ENCODE assay signal across 18 cellular contexts in the genomic region with DNA sequence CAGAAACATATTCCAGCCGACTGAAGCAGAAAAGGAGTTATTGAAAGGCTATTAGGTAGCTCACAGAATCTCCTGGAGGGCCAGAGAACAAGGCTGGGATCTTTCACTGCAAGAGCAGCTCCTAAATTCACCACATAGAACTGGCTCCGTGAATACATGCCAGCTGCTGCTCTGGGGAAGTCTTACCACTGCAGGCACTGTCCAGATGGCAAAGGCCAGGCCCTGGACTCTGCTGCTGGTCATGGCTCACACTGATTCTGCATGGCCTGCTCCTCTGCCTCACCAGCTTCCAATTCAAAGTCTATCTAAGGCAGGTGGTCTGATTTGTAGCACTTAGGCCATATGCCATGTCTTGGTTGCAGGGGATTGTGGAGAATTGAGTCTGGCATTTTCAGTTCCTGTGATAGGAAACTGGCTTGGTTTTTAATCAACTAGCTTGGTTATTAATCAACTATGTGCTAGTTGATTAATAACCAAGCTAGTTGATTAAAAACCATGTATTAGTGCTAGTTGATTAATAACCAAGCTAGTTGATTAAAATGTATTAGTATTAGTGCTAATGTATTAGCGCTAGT.
"Had no signal": no experiment of that assay in that cellular context is flagged by ENCODE, and none has a peak within 500 bp of the region (broad histone marks: within the 10 kb centered on the region; RNA-seq: fewer than 3 reads in every experiment).

No MANE protein-coding gene starts in this region.

- H3K36me3 ChIP-seq: brain microvascular endothelial cell, esophagus muscularis mucosa, prostate gland, sigmoid colon had no signal

- H3K4me3 ChIP-seq: coronary artery, esophagus muscularis mucosa, prostate gland, sigmoid colon had no signal

- H3K27me3 ChIP-seq: brain microvascular endothelial cell, esophagus muscularis mucosa, sigmoid colon had no signal

- H3K27ac ChIP-seq: brain microvascular endothelial cell, coronary artery, esophagus muscularis mucosa, prostate gland, sigmoid colon had no signal

- H3K4me1 ChIP-seq: esophagus muscularis mucosa, prostate gland, sigmoid colon had no signal

- H3K9me3 ChIP-seq: prostate gland, sigmoid colon had no signal

- DNase-seq: activated B cell treated with CpG ODN at 0.5 μM for 24 hours; activated CD4-positive, alpha-beta T cell treated with anti-CD3 and anti-CD28 coated beads, Interleukin-2, amount 10 ng/mL, durations not matched to agents 24 days and 14 days; activated CD8-positive, alpha-beta memory T cell treated with anti-CD3 and anti-CD28 coated beads, Interleukin-2, amount 50 U/mL, for 4 hours; activated CD8-positive, alpha-beta T cell treated with anti-CD3 and anti-CD28 coated beads, Interleukin-2, amount 10 ng/mL, durations not matched to agents 7 days and 5 days; activated effector memory CD4-positive, alpha-beta T cell treated with anti-CD3 and anti-CD28 coated beads, Interleukin-2, amount 50 U/mL, for 16 hours; activated T-cell treated with anti-CD3 and anti-CD28 coated beads, Interleukin-2, amount 50 U/mL, for 48 hours; brain microvascular endothelial cell; effector CD4-positive, alpha-beta T cell; left colon; mammary epithelial cell; nucleus accumbens; sigmoid colon; stimulated activated CD4-positive, alpha-beta T cell treated with anti-CD3 and anti-CD28 coated beads, Interleukin-12 subunit alpha, Interleukin-12 subunit beta, amount 100 ng/mL, for 4 hours; stimulated activated CD4-positive, alpha-beta T cell treated with anti-CD3 and anti-CD28 coated beads, Interleukin-2, amount 100 ng/mL, for 24 hours; SW 1271 had no signal
